In the genomic region with DNA sequence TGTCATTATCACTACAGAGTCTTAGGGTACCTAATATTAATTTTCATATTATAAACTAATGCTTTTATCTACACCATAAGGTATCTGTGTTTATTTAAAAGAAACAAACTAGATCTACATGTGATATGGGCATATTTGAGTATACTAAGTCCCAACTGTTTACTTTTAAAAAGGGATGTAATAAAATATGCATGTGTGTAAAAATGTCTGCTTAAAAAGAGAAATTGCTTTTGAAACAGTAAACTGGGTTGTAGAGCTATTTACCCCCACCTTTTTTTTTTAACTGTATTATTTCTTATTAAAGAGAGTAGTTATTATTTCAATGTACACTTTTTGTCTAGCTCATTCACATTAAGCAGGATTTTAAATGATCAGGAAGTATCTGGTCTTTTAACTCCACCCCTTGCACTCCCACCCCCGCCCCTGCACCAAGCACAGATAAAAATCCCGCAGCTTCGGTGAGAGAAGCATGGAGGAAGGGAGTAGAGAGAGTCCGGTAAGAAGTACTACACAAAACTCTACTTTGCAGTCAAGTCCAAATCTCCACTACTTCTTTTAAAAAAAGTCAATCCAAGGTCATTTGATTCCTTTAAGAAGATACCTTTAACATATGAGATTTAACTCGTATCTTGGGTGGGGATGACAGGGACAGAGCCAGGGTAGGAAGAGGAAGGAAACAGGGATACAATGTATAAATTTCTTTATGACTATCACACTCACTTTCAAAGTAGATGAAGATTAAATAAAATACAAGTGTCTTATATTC, we compare ENCODE assay signal across 8 cellular contexts.
A peak's percentile ranks its signal among the peaks of the same experiment; 100 is the strongest.
DNase-seq lines count a peak whose midpoint lies in the region; ATAC-seq and TF ChIP-seq lines count a peak whose summit lies in the region.

No MANE protein-coding gene starts in this region.

- no peak overlapping the region for H3K18ac ChIP-seq in mesenchymal stem cell (ENCODE audit: low read depth in 1 of 2, low read length in 2 of 2)

- peak overlapping the region; percentile 30 for H3K27ac ChIP-seq in mesenchymal stem cell (ENCODE audit: low read length, poor library complexity, severe bottlenecking)
- peak overlapping the region; percentile 92 for H3K27ac ChIP-seq in suprapubic skin

- no peaks in the 10 kb centered on the region for H3K9me3 Mint-ChIP-seq in IgD-negative memory B cell

- H2AFZ ChIP-seq in mesenchymal stem cell (ENCODE audit: low read depth, low read length) = no peak overlapping the region

- no peaks in the 10 kb centered on the region for H3K27me3 ChIP-seq in mesenchymal stem cell (ENCODE audit: control insufficient read depth in 1 of 2, insufficient read depth in 1 of 2, low read length in 2 of 2)
- H3K27me3 ChIP-seq in suprapubic skin = no peaks in the 10 kb centered on the region

- DNase-seq in Daoy (ENCODE audit: low read depth) = peak; percentile 45
- peak in 3 of 5 donors; percentile 22 to 52 (median 34) for DNase-seq in T-helper 1 cell
- DNase-seq in dermis blood vessel endothelial cell = peak; percentile 69
- DNase-seq in mesenchymal stem cell = peak; percentile 78
- no peak for DNase-seq in suprapubic skin (ENCODE audit: low spot score in 2 of 2)
- no peak for DNase-seq in GM19238 (ENCODE audit: insufficient read length, low spot score)

- no peaks in the 10 kb centered on the region for H3K9me3 ChIP-seq in mesenchymal stem cell (ENCODE audit: control insufficient read depth, low read length)
- no peaks in the 10 kb centered on the region for H3K9me3 ChIP-seq in suprapubic skin

- peaks cover 20 to 24% (median 22%) of the 10 kb centered on the region in 3 donors for H3K4me1 Mint-ChIP-seq in IgD-negative memory B cell

- peak overlapping the region; percentile 19 for H2BK5ac ChIP-seq in mesenchymal stem cell (ENCODE audit: low read depth, low read length, poor library complexity, severe bottlenecking)

- no peak overlapping the region for H3K23ac ChIP-seq in mesenchymal stem cell (ENCODE audit: low read length in 2 of 2)

- H4K91ac ChIP-seq in mesenchymal stem cell (ENCODE audit: low read length) = no peak overlapping the region

- H3K4me3 ChIP-seq in mesenchymal stem cell (ENCODE audit: insufficient read depth in 1 of 2, low read depth in 1 of 2, low read length in 2 of 2) (peak overlapping the region in 1 of 2 experiments; percentile 87), suprapubic skin (peak overlapping the region; percentile 51)

- peaks cover 0 to 11% of the 10 kb centered on the region in 2 experiments for H3K36me3 ChIP-seq in mesenchymal stem cell (ENCODE audit: control insufficient read depth in 1 of 2, insufficient read depth in 2 of 2, low read depth in 1 of 2, low read length in 2 of 2)
- no peaks in the 10 kb centered on the region for H3K36me3 ChIP-seq in suprapubic skin

- no peak overlapping the region for H2BK15ac ChIP-seq in mesenchymal stem cell (ENCODE audit: low read depth, poor library complexity, severe bottlenecking)

- H3K9ac ChIP-seq in mesenchymal stem cell (ENCODE audit: low read length) = peak overlapping the region; percentile 98

- no peaks in the 10 kb centered on the region for H3K79me1 ChIP-seq in mesenchymal stem cell (replicated peaks; ENCODE audit: low read length, poor library complexity, severe bottlenecking)

- no peak overlapping the region for H3K4ac ChIP-seq in mesenchymal stem cell (ENCODE audit: low read depth in 1 of 2, low read length in 2 of 2)

- WGBS in mesenchymal stem cell = no CpG with 5 or more reads among the region's 5 CpGs
- WGBS in suprapubic skin = under 1% methylated on average over 5 of the region's 5 CpGs

- TF ChIP-seq CTCF in suprapubic skin (IDR thresholded peaks at IDR 0.05) = no peak

- no peak overlapping the region for H3K14ac ChIP-seq in mesenchymal stem cell (ENCODE audit: low read length in 2 of 2)

- H3K4me1 ChIP-seq in mesenchymal stem cell (ENCODE audit: control insufficient read depth, insufficient read depth, low read depth, low read length) = peaks cover 2% of the 10 kb centered on the region
- peaks cover 58% of the 10 kb centered on the region for H3K4me1 ChIP-seq in suprapubic skin

- TF ChIP-seq EP300 in suprapubic skin (IDR thresholded peaks at IDR 0.05) = no peak

- TF ChIP-seq POLR2A in suprapubic skin (IDR thresholded peaks at IDR 0.05) = peak in 1 of 2 donors; percentile 17

- no peak for ATAC-seq in GM19452 (IDR thresholded peaks at IDR 0.05; ENCODE audit: unreplicated experiment)

- H3K4me2 ChIP-seq in mesenchymal stem cell (ENCODE audit: low read length, poor library complexity, severe bottlenecking) = peak overlapping the region; percentile 61

- H3K27me3 Mint-ChIP-seq in IgD-negative memory B cell = no peaks in the 10 kb centered on the region

- no peak overlapping the region for H2BK120ac ChIP-seq in mesenchymal stem cell (ENCODE audit: low read depth, low read length)

- H2BK12ac ChIP-seq in mesenchymal stem cell (ENCODE audit: low read length in 2 of 2) = no peak overlapping the region

- no peak overlapping the region for H2AK5ac ChIP-seq in mesenchymal stem cell (ENCODE audit: low read length, severe bottlenecking)

- peak overlapping the region; percentile 93 to 100 (median 96) for H3K4me3 Mint-ChIP-seq in IgD-negative memory B cell

- H4K8ac ChIP-seq in mesenchymal stem cell (ENCODE audit: low read length) = no peak overlapping the region

- peak overlapping the region in 2 of 3 donors; percentile 83 to 92 for H3K27ac Mint-ChIP-seq in IgD-negative memory B cell

- H3K36me3 Mint-ChIP-seq in IgD-negative memory B cell = peaks cover 4% of the 10 kb centered on the region

Comparison
In these comparisons a context has a peak if more than half of its experiments do, and no peak if none do; other contexts are left out.
1. DNase-seq: peak in Daoy (single experiment), T-helper 1 cell (3 of 5), dermis blood vessel endothelial cell (single experiment) and mesenchymal stem cell (single experiment); none in suprapubic skin (0 of 2) and GM19238 (single experiment).